10 cellular contexts compared by ENCODE assay signal in the genomic region with DNA sequence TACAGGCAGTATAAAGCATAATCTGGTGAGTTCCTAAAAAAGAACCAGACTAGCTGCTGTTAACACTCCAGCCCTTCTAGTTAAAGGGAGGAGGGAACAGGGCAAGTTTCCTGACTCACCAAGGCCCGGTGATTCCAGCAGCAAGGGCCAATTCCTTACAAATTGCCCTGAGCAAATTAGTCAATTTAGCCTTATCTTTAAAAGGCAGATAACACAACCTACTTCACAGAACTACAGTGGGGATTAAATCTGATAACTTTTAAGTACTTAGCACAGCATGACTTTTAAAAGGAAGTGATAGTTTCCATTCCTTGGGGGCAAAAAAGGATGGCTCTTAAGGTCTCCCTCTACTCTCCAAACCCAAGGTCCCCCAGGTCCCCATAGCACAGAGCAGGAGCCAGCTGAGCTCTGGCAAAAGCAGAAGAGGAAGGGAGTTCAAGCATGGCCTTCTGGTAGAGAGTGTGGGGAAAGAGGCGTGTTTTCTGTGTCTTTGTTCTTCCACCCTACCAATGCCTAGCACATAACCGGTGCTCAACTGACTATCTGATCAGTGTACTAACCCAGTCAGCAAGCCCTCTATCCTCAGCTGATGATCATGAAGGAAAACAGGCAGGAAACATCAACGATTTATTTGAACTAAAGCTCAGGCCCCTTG. TPM values are rescaled to one million over a fixed set of nuclear protein-coding genes. Genes with fewer than 3 reads are reported as not detected.
DNase-seq lines count a peak whose midpoint lies in the region; ATAC-seq, FAIRE-seq and TF ChIP-seq lines count a peak whose summit lies in the region.
"Had no signal": no experiment of that assay in that cellular context is flagged by ENCODE, and none has a peak within 500 bp of the region (broad histone marks: within the 10 kb centered on the region; RNA-seq: fewer than 3 reads in every experiment).

No MANE protein-coding gene starts in this region.

- H4K20me1 ChIP-seq in Loucy (ENCODE audit: insufficient read depth, low read length, poor library complexity, severe bottlenecking): no peaks in the 10 kb centered on the region

- H2AFZ ChIP-seq in Loucy (ENCODE audit: low read length): peak overlapping the region; percentile 61

- peak overlapping the region; percentile 84 for H3K9ac ChIP-seq in Loucy (ENCODE audit: low read depth, low read length, poor library complexity, severe bottlenecking)

- TF ChIP-seq CTCF in heart left ventricle (IDR thresholded peaks at IDR 0.05): no peak
- no peak for TF ChIP-seq CTCF in Loucy (conservative IDR thresholded peaks at IDR 0.05; ENCODE audit: low read length)
- no peak for TF ChIP-seq CTCF in bronchial epithelial cell (IDR thresholded peaks at IDR 0.05; ENCODE audit: insufficient read depth, low read length, severe bottlenecking)
- TF ChIP-seq CTCF in transverse colon (IDR thresholded peaks at IDR 0.05): no peak
- TF ChIP-seq CTCF in right lobe of liver (IDR thresholded peaks at IDR 0.05): no peak

- H3K36me3 ChIP-seq in heart left ventricle: no peaks in the 10 kb centered on the region
- H3K36me3 ChIP-seq in Loucy (ENCODE audit: insufficient read depth, low read length): no peaks in the 10 kb centered on the region
- no peaks in the 10 kb centered on the region for H3K36me3 ChIP-seq in bronchial epithelial cell (ENCODE audit: control insufficient read depth, insufficient read depth, low read length)
- H3K36me3 ChIP-seq in transverse colon: no peaks in the 10 kb centered on the region
- no peaks in the 10 kb centered on the region for H3K36me3 ChIP-seq in right lobe of liver

- no peaks in the 10 kb centered on the region for H3K9me2 ChIP-seq in Loucy (replicated peaks; ENCODE audit: low read depth, low read length)

- in situ Hi-C loops in transverse colon (cut with MboI; ENCODE audit: low pct_ligation_motif_present in 1 of 4, low pct_unique_long_range_greater_than_20kb in 1 of 4, low sequenced_read_pairs in 3 of 4): no loop called here

- peak overlapping the region; percentile 80 for H3K4me2 ChIP-seq in Loucy (ENCODE audit: low read depth, low read length, poor library complexity, severe bottlenecking)

- peaks cover 81% of the 10 kb centered on the region for H3K79me2 ChIP-seq in Loucy (ENCODE audit: insufficient read depth, low read length)

- TF ChIP-seq EP300 in transverse colon (IDR thresholded peaks at IDR 0.05; ENCODE audit: low read depth): no peak

- peak overlapping the region; percentile 2 to 88 (median 47) for H3K27ac ChIP-seq in heart left ventricle
- peak overlapping the region in 3 of 4 donors; percentile 5 to 32 (median 20) for H3K27ac ChIP-seq in transverse colon
- no peak overlapping the region for H3K27ac ChIP-seq in right lobe of liver

- ATAC-seq in heart left ventricle (no peak), Right ventricle myocardium superior (ENCODE audit: poor library complexity) (no peak), HG03280 (IDR thresholded peaks at IDR 0.05; ENCODE audit: unreplicated experiment) (no peak), right lobe of liver (no peak)
- ATAC-seq: Panc1 had no signal

- H3K4me3 ChIP-seq in heart left ventricle: no peak overlapping the region
- H3K4me3 ChIP-seq in Loucy (ENCODE audit: low read length, poor library complexity, severe bottlenecking): peak overlapping the region; percentile 86
- no peak overlapping the region for H3K4me3 ChIP-seq in bronchial epithelial cell (ENCODE audit: low read depth, low read length)
- no peak overlapping the region for H3K4me3 ChIP-seq in transverse colon
- no peak overlapping the region for H3K4me3 ChIP-seq in right lobe of liver

- H3K27me3 ChIP-seq in heart left ventricle: no peaks in the 10 kb centered on the region
- no peaks in the 10 kb centered on the region for H3K27me3 ChIP-seq in Loucy (ENCODE audit: insufficient read depth, low read length, poor library complexity, severe bottlenecking)
- H3K27me3 ChIP-seq in bronchial epithelial cell (ENCODE audit: control insufficient read depth, insufficient read depth, low read length): no peaks in the 10 kb centered on the region
- H3K27me3 ChIP-seq in transverse colon: no peaks in the 10 kb centered on the region
- no peaks in the 10 kb centered on the region for H3K27me3 ChIP-seq in right lobe of liver

- H3K9me3 ChIP-seq in heart left ventricle: peaks cover 0 to 7% (median 0%) of the 10 kb centered on the region in 12 donors
- H3K9me3 ChIP-seq in Loucy (ENCODE audit: insufficient read depth, low read depth, low read length): no peaks in the 10 kb centered on the region
- no peaks in the 10 kb centered on the region for H3K9me3 ChIP-seq in transverse colon
- no peaks in the 10 kb centered on the region for H3K9me3 ChIP-seq in right lobe of liver

- whole genome bisulfite sequencing in heart left ventricle, 4 donors: 37 to 55% (median 49%) methylated on average over 4 of the region's 4 CpGs
- WGBS in transverse colon (ENCODE audit: low coverage in 1 of 2), 2 donors: 49% methylated on average over 4 of the region's 4 CpGs; no CpG with 5 or more reads in 1 of the 2 donors
- WGBS in right lobe of liver (ENCODE audit: insufficient coverage, low coverage, low lambda C conversion rate, missing lambda C conversion rate): 36% methylated on average over 4 of the region's 4 CpGs

- H3K4me1 ChIP-seq in heart left ventricle: peaks cover 0 to 59% (median 23%) of the 10 kb centered on the region in 12 donors
- peaks cover 61% of the 10 kb centered on the region for H3K4me1 ChIP-seq in Loucy (ENCODE audit: insufficient read depth, low read length, poor library complexity, severe bottlenecking)
- peaks cover 6 to 54% (median 33%) of the 10 kb centered on the region in 4 donors for H3K4me1 ChIP-seq in transverse colon
- H3K4me1 ChIP-seq in right lobe of liver: peaks cover 0 to 10% (median 5%) of the 10 kb centered on the region in 4 donors

- no peak for DNase-seq in heart left ventricle
- DNase-seq in Right ventricle myocardium superior: no peak
- DNase-seq in bronchial epithelial cell (ENCODE audit: low read depth): peak; percentile 76
- no peak for DNase-seq in transverse colon
- no peak for DNase-seq in right lobe of liver
- no peak for DNase-seq in urothelium cell line (ENCODE audit: low spot score)
- DNase-seq: foreskin melanocyte had no signal

- FAIRE-seq in bronchial epithelial cell (lab: Jason Lieb, UNC) (no peak), urothelium cell line (lab: Jason Lieb, UNC) (no peak)

- no peak for TF ChIP-seq POLR2A in heart left ventricle (IDR thresholded peaks at IDR 0.05)
- no peak for TF ChIP-seq POLR2A in transverse colon (IDR thresholded peaks at IDR 0.05)
- no peak for TF ChIP-seq POLR2A in right lobe of liver (IDR thresholded peaks at IDR 0.05)

- intact Hi-C loops in heart left ventricle (cut with DNase I): loop anchor here in 1 of 10 donors (10.0 kb wide), 1 partner anchor 47 kb away; no protein-coding TSS in a partner anchor
- intact Hi-C loops in Right ventricle myocardium superior (cut with DNase I): no loop called here
- intact Hi-C loops in transverse colon (cut with DNase I; ENCODE audit: low total_unique reads): no loop called here
- intact Hi-C loops in right lobe of liver (cut with DNase I): no loop called here

- peaks cover 4% of the 10 kb centered on the region; the same call in 1 of the 2 replicates for H3F3A ChIP-seq in Loucy (ENCODE audit: low read depth)

RNA-seq across cellular contexts. Expression of a gene that starts 4.0 kb away (rescaled TPM):
- total RNA-seq in heart left ventricle (10 to 100 TPM; 20.2 to 53.4 (median 45.5) TPM), Right ventricle myocardium superior (62.5 TPM), bronchial epithelial cell (11.5 and 40.3 TPM in 2 replicates), transverse colon (10 to 100 TPM in 3 of 4 donors, 1 to 10 TPM in 1; 9.0 to 24.0 (median 13.2) TPM), right lobe of liver (1 to 10 TPM; 3.3 to 6.0 (median 4.3) TPM)
- polyA plus RNA-seq in heart left ventricle: 10 to 100 TPM; 15.6 to 18.1 TPM

Comparison
In these comparisons a context has a peak if more than half of its experiments do, and no peak if none do; other contexts are left out.
1. H3K27ac ChIP-seq: peak in heart left ventricle (12 of 12) and transverse colon (3 of 4); none in right lobe of liver (0 of 3).